ENCODE assay signal across 18 cellular contexts in the genomic region with DNA sequence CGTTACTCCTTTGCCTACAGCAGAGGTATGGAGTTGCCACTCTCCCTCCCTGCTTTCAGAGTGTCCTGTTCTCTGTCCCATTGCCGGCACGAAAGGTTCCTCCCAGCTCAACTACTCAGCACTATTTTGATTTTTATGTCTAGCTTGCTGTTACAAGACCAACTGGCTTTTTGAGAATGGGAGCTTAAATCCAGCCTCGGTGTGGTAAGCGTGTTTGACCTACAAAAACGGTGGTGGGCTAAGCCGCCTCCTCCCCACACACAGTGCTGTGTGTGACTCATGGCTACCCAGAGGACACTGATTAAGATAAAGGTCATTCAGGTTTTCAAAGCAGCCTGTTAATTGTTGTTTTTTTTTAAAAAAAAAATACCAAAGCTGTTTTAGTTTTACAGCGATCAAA.
DNase-seq lines count a peak whose midpoint lies in the region; ATAC-seq and TF ChIP-seq lines count a peak whose summit lies in the region.
"Had no signal": no experiment of that assay in that cellular context is flagged by ENCODE, and none has a peak within 500 bp of the region (broad histone marks: within the 10 kb centered on the region; RNA-seq: fewer than 3 reads in every experiment).

No MANE protein-coding gene starts in this region.

- no CpG with 5 or more reads among the region's 8 CpGs for WGBS in trophoblast cell (ENCODE audit: extremely low coverage, insufficient coverage, insufficient read length)
- WGBS in tibial nerve, 2 donors: 51 to 54% methylated on average over 8 of the region's 8 CpGs

- peak overlapping the region; percentile 77 for H4K91ac ChIP-seq in trophoblast cell (ENCODE audit: low read depth, low read length)

- H2AFZ ChIP-seq in trophoblast cell (ENCODE audit: insufficient read depth, low read length, poor library complexity): no peak overlapping the region
- H2AFZ ChIP-seq: neural progenitor cell had no signal

- peaks cover 14% of the 10 kb centered on the region for H3K79me1 ChIP-seq in trophoblast cell (ENCODE audit: low read length)

- peak overlapping the region; percentile 71 for H2BK120ac ChIP-seq in trophoblast cell (ENCODE audit: insufficient read depth, low read length, poor library complexity)

- H3K27me3 ChIP-seq in trophoblast cell (ENCODE audit: insufficient read depth, low read length) (no peaks in the 10 kb centered on the region), tibial nerve (no peaks in the 10 kb centered on the region)
- H3K27me3 ChIP-seq: body of pancreas, esophagus squamous epithelium, neural progenitor cell had no signal

- H3K4ac ChIP-seq in trophoblast cell (ENCODE audit: low read depth, low read length): peak overlapping the region; percentile 41

- peak overlapping the region; percentile 80 for H3K18ac ChIP-seq in trophoblast cell (ENCODE audit: low read length)

- peak overlapping the region; percentile 4 for H3K4me2 ChIP-seq in trophoblast cell (ENCODE audit: low read length)
- H3K4me2 ChIP-seq: neural progenitor cell had no signal

- no peak for TF ChIP-seq CTCF in choroid plexus epithelial cell (conservative IDR thresholded peaks at IDR 0.05; ENCODE audit: low read depth, low read length)
- no peak for TF ChIP-seq CTCF in tibial nerve (IDR thresholded peaks at IDR 0.05)

- no peak for TF ChIP-seq EP300 in tibial nerve (IDR thresholded peaks at IDR 0.05)

- H3K9me3 ChIP-seq in trophoblast cell (ENCODE audit: insufficient read depth, low read depth, low read length): no peaks in the 10 kb centered on the region
- H3K9me3 ChIP-seq in tibial nerve: no peaks in the 10 kb centered on the region
- H3K9me3 ChIP-seq: body of pancreas, esophagus squamous epithelium had no signal

- ATAC-seq in GM18511 (IDR thresholded peaks at IDR 0.05; ENCODE audit: unreplicated experiment) (no peak), GM19463 (IDR thresholded peaks at IDR 0.05; ENCODE audit: unreplicated experiment) (no peak)
- ATAC-seq: body of pancreas had no signal

- H3K27ac ChIP-seq in trophoblast cell (ENCODE audit: low read depth, low read length) (peak overlapping the region; percentile 24), tibial nerve (no peak overlapping the region)
- H3K27ac ChIP-seq: body of pancreas, neural progenitor cell had no signal

- no peak overlapping the region for H3K9ac ChIP-seq in trophoblast cell (ENCODE audit: low read length)
- H3K9ac ChIP-seq: neural progenitor cell had no signal

- TF ChIP-seq POLR2A in tibial nerve (IDR thresholded peaks at IDR 0.05): no peak

- H3K79me2 ChIP-seq in trophoblast cell (ENCODE audit: control insufficient read depth, insufficient read depth, low read length, poor library complexity): no peaks in the 10 kb centered on the region

- peak overlapping the region; percentile 39 for H3K14ac ChIP-seq in trophoblast cell (ENCODE audit: low read length)

- no peak overlapping the region for H4K12ac ChIP-seq in trophoblast cell (ENCODE audit: low read depth, low read length)

- H3K36me3 ChIP-seq in trophoblast cell (ENCODE audit: control insufficient read depth in 1 of 2, insufficient read depth in 2 of 2, low read length in 2 of 2): no peaks in the 10 kb centered on the region
- no peaks in the 10 kb centered on the region for H3K36me3 ChIP-seq in tibial nerve
- H3K36me3 ChIP-seq: esophagus squamous epithelium, neural progenitor cell had no signal

- H4K8ac ChIP-seq in trophoblast cell (ENCODE audit: low read depth, low read length): peak overlapping the region; percentile 58

- peak overlapping the region; percentile 88 for H2BK12ac ChIP-seq in trophoblast cell (ENCODE audit: low read length)

- peak overlapping the region; percentile 58 for H2BK5ac ChIP-seq in trophoblast cell (ENCODE audit: low read depth, low read length, poor library complexity)

- H3K4me1 ChIP-seq in trophoblast cell (ENCODE audit: control insufficient read depth in 1 of 2, insufficient read depth in 2 of 2, low read length in 2 of 2) (peaks cover 16 to 28% of the 10 kb centered on the region in 2 experiments), tibial nerve (peaks cover 0 to 9% (median 0%) of the 10 kb centered on the region in 4 donors)
- H3K4me1 ChIP-seq: body of pancreas had no signal

- peak; percentile 60 for DNase-seq in EH (ENCODE audit: low read depth)
- peak; percentile 90 for DNase-seq in RPMI7951 (ENCODE audit: low read depth)
- DNase-seq in choroid plexus epithelial cell (ENCODE audit: low read depth): peak; percentile 26
- peak in 1 of 2 donors; percentile 34 for DNase-seq in trophoblast cell
- no peak for DNase-seq in GOT3 (lab: John Stamatoyannopoulos, UW)
- no peak for DNase-seq in tibial nerve (ENCODE audit: low spot score in 2 of 2)
- DNase-seq: body of pancreas; esophagus squamous epithelium; hippocampal formation; NCI-H1092 treated with DMSO at 0.1 percent for 48 hours; NCI-H2171 treated with DMSO at 0.1 percent for 48 hours; RPMI8226; stimulated activated CD4-positive, alpha-beta T cell treated with anti-CD3 and anti-CD28 coated beads, Interleukin-2, amount 100 ng/mL, for 48 hours; substantia nigra; T-helper 1 cell had no signal

- H3K4me3 ChIP-seq in choroid plexus epithelial cell (ENCODE audit: low read depth, low read length): no peak overlapping the region
- no peak overlapping the region for H3K4me3 ChIP-seq in trophoblast cell (ENCODE audit: low read depth, low read length)
- no peak overlapping the region for H3K4me3 ChIP-seq in tibial nerve
- H3K4me3 ChIP-seq: body of pancreas, esophagus squamous epithelium, neural progenitor cell had no signal

- H2AK5ac ChIP-seq in trophoblast cell (ENCODE audit: low read length): peak overlapping the region; percentile 18

- H3K23ac ChIP-seq in trophoblast cell (ENCODE audit: low read length): no peak overlapping the region

Comparison
In these comparisons a context has a peak if more than half of its experiments do, and no peak if none do; other contexts are left out.
1. DNase-seq: peak in EH (single experiment), RPMI7951 (single experiment) and choroid plexus epithelial cell (single experiment); none in GOT3 (single experiment) and tibial nerve (0 of 2).